In the genomic region with DNA sequence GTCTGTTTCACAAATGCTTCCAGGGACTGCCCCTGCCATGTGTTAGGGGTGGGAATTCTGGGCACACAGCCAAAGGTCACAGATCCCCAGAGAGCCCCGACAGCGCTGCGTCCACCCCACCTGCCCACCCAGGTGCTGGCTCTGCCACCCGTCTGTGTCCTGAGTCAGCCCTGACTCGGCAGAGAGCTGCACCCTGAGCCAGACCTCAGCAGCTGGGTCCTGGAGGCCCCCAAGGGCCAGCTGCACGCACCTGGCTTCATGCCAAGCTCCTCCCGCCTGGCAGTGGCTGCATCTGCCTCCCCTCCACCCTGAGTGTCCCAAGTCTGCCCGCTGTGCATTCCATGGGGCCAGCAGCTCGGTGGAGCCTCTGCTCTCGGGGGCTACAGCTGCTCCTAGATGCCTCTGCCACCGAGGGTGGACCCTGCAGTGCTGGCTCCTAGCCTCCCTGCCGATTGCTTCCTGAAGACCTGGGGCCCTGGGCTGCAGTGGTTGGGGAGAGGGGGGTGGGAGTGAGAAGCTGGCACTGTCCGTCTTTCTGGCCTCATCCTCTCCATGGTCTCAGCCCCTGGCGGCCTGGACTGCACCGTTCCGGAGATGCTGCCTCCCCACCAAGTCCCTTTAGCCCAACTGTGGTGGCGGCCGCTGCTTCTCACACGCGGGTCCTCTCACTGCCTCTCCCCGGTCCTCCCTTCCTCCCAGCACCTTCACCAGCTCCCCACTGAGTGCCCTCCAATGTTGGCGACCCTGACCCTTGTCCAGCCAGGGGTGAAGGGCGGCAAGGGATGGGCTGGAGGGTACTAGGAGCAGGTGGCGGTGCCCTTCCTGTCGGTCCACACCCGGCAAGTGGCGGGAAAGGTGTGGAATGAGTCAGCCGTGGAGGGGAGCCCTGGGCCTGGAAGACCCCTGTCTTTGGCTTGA, we compare ENCODE assay signal across 1 cellular context.
TF ChIP-seq lines count a peak whose summit lies in the region.

No MANE protein-coding gene starts in this region.

TF ChIP-seq in HepG2, 621 proteins besides CTCF, POLR2A, EP300 and RAD21 (continued from another document and continues in another):
- TF ChIP-seq, protein P1, sequence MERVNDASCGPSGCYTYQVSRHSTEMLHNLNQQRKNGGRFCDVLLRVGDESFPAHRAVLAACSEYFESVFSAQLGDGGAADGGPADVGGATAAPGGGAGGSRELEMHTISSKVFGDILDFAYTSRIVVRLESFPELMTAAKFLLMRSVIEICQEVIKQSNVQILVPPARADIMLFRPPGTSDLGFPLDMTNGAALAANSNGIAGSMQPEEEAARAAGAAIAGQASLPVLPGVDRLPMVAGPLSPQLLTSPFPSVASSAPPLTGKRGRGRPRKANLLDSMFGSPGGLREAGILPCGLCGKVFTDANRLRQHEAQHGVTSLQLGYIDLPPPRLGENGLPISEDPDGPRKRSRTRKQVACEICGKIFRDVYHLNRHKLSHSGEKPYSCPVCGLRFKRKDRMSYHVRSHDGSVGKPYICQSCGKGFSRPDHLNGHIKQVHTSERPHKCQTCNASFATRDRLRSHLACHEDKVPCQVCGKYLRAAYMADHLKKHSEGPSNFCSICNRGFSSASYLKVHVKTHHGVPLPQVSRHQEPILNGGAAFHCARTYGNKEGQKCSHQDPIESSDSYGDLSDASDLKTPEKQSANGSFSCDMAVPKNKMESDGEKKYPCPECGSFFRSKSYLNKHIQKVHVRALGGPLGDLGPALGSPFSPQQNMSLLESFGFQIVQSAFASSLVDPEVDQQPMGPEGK (CRISPR knock-in tag; IDR thresholded peaks at IDR 0.05), result peak; percentile 96
- TF ChIP-seq, protein P2, sequence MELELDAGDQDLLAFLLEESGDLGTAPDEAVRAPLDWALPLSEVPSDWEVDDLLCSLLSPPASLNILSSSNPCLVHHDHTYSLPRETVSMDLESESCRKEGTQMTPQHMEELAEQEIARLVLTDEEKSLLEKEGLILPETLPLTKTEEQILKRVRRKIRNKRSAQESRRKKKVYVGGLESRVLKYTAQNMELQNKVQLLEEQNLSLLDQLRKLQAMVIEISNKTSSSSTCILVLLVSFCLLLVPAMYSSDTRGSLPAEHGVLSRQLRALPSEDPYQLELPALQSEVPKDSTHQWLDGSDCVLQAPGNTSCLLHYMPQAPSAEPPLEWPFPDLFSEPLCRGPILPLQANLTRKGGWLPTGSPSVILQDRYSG (CRISPR knock-in tag; IDR thresholded peaks at IDR 0.05), result no peak
- TF ChIP-seq STAT5B (CRISPR knock-in tag; IDR thresholded peaks at IDR 0.05) (no peak), HNRNPH1 (optimal IDR thresholded peaks at IDR 0.05; ENCODE audit: low read depth, low read length) (no peak), ZNF383 (CRISPR knock-in tag; IDR thresholded peaks at IDR 0.05; ENCODE audit: borderline replicate concordance) (0 out of 2 replicates have a peak, but pooled peaks have one; percentile 70), ZNF564 (CRISPR knock-in tag; IDR thresholded peaks at IDR 0.05) (no peak), SMAD3 (CRISPR knock-in tag; IDR thresholded peaks at IDR 0.05) (no peak), ZNF253 (CRISPR knock-in tag; IDR thresholded peaks at IDR 0.05; ENCODE audit: borderline replicate concordance) (no peak), ZNF776 (CRISPR knock-in tag; IDR thresholded peaks at IDR 0.05) (peak; percentile 58; the same call in 1 of the 2 replicates), KMT2B (CRISPR knock-in tag; IDR thresholded peaks at IDR 0.05) (0 out of 2 replicates have a peak, but pooled peaks have one; percentile 36), ZNF282 (IDR thresholded peaks at IDR 0.05; ENCODE audit: partially characterized antibody) (no peak), CBX5 (CRISPR knock-in tag; IDR thresholded peaks at IDR 0.05; ENCODE audit: borderline replicate concordance) (peak; percentile 79; the same call in 1 of the 2 replicates), ZBTB7B (CRISPR knock-in tag; IDR thresholded peaks at IDR 0.05) (peak; percentile 93), ZNF644 (CRISPR knock-in tag; IDR thresholded peaks at IDR 0.05; ENCODE audit: low read depth) (no peak), RFXANK (CRISPR knock-in tag; IDR thresholded peaks at IDR 0.05) (no peak), TCF7 (IDR thresholded peaks at IDR 0.05; ENCODE audit: low read depth) (no peak), ZNF629 (CRISPR knock-in tag; conservative IDR thresholded peaks at IDR 0.05) (no peak; the same call in 1 of the 2 replicates), SKI (IDR thresholded peaks at IDR 0.05; ENCODE audit: partially characterized antibody) (peak; percentile 86), MAZ (IDR thresholded peaks at IDR 0.05; ENCODE audit: borderline replicate concordance, low read depth, low read length) (peak; percentile 84), MAZ (CRISPR knock-in tag; IDR thresholded peaks at IDR 0.05; ENCODE audit: low read depth) (peak; percentile 71; the same call in 1 of the 2 replicates), ZNF749 (CRISPR knock-in tag; IDR thresholded peaks at IDR 0.05; ENCODE audit: borderline replicate concordance) (no peak), TOPORS (CRISPR knock-in tag; IDR thresholded peaks at IDR 0.05) (peak; percentile 54; the same call in 1 of the 2 replicates), HNF4A (CRISPR knock-in tag; IDR thresholded peaks at IDR 0.05) (peak; percentile 82), PAX8 (CRISPR knock-in tag; IDR thresholded peaks at IDR 0.05; ENCODE audit: borderline replicate concordance) (peak; percentile 15; the same call in 1 of the 2 replicates), ZFP36L1 (CRISPR knock-in tag; IDR thresholded peaks at IDR 0.05) (no peak), ZSCAN31 (CRISPR knock-in tag; IDR thresholded peaks at IDR 0.05; ENCODE audit: low read depth) (peak; percentile 81; the same call in 1 of the 2 replicates), SIX4 (CRISPR knock-in tag; IDR thresholded peaks at IDR 0.05) (no peak), ZNF766 (CRISPR knock-in tag; IDR thresholded peaks at IDR 0.05; ENCODE audit: borderline replicate concordance) (no peak), HMG20B (CRISPR knock-in tag; conservative IDR thresholded peaks at IDR 0.05) (peak; percentile 20; the same call in 1 of the 2 replicates), SRY (CRISPR knock-in tag; IDR thresholded peaks at IDR 0.05) (no peak), ZNF841 (CRISPR knock-in tag; IDR thresholded peaks at IDR 0.05; ENCODE audit: borderline replicate concordance) (no peak), HOXA5 (CRISPR knock-in tag; IDR thresholded peaks at IDR 0.05) (no peak), ZNF326 (CRISPR knock-in tag; IDR thresholded peaks at IDR 0.05; ENCODE audit: borderline replicate concordance) (peak; percentile 72; the same call in 1 of the 2 replicates), MZF1 (CRISPR knock-in tag; IDR thresholded peaks at IDR 0.05; ENCODE audit: borderline replicate concordance) (0 out of 2 replicates have a peak, but pooled peaks have one; percentile 59), ZNF563 (CRISPR knock-in tag; IDR thresholded peaks at IDR 0.05) (no peak), THYN1 (CRISPR knock-in tag; IDR thresholded peaks at IDR 0.05; ENCODE audit: borderline replicate concordance, low read depth) (no peak)
- TF ChIP-seq, protein P3, sequence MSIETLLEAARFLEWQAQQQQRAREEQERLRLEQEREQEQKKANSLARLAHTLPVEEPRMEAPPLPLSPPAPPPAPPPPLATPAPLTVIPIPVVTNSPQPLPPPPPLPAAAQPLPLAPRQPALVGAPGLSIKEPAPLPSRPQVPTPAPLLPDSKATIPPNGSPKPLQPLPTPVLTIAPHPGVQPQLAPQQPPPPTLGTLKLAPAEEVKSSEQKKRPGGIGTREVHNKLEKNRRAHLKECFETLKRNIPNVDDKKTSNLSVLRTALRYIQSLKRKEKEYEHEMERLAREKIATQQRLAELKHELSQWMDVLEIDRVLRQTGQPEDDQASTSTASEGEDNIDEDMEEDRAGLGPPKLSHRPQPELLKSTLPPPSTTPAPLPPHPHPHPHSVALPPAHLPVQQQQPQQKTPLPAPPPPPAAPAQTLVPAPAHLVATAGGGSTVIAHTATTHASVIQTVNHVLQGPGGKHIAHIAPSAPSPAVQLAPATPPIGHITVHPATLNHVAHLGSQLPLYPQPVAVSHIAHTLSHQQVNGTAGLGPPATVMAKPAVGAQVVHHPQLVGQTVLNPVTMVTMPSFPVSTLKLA (IDR thresholded peaks at IDR 0.05), result no peak
- TF ChIP-seq, protein P4, sequence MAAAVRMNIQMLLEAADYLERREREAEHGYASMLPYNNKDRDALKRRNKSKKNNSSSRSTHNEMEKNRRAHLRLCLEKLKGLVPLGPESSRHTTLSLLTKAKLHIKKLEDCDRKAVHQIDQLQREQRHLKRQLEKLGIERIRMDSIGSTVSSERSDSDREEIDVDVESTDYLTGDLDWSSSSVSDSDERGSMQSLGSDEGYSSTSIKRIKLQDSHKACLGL (CRISPR knock-in tag; IDR thresholded peaks at IDR 0.05), result peak; percentile 34; the same call in 1 of the 2 replicates
- TF ChIP-seq, protein P5, sequence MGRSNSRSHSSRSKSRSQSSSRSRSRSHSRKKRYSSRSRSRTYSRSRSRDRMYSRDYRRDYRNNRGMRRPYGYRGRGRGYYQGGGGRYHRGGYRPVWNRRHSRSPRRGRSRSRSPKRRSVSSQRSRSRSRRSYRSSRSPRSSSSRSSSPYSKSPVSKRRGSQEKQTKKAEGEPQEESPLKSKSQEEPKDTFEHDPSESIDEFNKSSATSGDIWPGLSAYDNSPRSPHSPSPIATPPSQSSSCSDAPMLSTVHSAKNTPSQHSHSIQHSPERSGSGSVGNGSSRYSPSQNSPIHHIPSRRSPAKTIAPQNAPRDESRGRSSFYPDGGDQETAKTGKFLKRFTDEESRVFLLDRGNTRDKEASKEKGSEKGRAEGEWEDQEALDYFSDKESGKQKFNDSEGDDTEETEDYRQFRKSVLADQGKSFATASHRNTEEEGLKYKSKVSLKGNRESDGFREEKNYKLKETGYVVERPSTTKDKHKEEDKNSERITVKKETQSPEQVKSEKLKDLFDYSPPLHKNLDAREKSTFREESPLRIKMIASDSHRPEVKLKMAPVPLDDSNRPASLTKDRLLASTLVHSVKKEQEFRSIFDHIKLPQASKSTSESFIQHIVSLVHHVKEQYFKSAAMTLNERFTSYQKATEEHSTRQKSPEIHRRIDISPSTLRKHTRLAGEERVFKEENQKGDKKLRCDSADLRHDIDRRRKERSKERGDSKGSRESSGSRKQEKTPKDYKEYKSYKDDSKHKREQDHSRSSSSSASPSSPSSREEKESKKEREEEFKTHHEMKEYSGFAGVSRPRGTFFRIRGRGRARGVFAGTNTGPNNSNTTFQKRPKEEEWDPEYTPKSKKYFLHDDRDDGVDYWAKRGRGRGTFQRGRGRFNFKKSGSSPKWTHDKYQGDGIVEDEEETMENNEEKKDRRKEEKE (IDR thresholded peaks at IDR 0.05), result no peak
- TF ChIP-seq, protein P6, sequence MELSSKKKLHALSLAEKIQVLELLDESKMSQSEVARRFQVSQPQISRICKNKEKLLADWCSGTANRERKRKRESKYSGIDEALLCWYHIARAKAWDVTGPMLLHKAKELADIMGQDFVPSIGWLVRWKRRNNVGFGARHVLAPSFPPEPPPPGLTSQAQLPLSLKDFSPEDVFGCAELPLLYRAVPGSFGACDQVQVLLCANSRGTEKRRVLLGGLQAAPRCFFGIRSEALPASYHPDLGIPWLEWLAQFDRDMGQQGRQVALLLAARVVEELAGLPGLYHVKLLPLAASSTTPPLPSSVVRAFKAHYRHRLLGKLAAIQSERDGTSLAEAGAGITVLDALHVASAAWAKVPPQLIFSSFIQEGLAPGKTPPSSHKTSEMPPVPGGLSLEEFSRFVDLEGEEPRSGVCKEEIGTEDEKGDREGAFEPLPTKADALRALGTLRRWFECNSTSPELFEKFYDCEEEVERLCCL (CRISPR knock-in tag; IDR thresholded peaks at IDR 0.05; ENCODE audit: borderline replicate concordance), result no peak
- TF ChIP-seq, protein P7, sequence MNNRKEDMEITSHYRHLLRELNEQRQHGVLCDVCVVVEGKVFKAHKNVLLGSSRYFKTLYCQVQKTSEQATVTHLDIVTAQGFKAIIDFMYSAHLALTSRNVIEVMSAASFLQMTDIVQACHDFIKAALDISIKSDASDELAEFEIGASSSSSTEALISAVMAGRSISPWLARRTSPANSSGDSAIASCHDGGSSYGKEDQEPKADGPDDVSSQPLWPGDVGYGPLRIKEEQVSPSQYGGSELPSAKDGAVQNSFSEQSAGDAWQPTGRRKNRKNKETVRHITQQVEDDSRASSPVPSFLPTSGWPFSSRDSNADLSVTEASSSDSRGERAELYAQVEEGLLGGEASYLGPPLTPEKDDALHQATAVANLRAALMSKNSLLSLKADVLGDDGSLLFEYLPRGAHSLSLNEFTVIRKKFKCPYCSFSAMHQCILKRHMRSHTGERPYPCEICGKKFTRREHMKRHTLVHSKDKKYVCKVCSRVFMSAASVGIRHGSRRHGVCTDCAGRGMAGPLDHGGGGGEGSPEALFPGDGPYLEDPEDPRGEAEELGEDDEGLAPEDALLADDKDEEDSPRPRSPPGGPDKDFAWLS (CRISPR knock-in tag; IDR thresholded peaks at IDR 0.05; ENCODE audit: borderline replicate concordance), result peak; percentile 59; the same call in 1 of the 2 replicates
- TF ChIP-seq, protein P8, sequence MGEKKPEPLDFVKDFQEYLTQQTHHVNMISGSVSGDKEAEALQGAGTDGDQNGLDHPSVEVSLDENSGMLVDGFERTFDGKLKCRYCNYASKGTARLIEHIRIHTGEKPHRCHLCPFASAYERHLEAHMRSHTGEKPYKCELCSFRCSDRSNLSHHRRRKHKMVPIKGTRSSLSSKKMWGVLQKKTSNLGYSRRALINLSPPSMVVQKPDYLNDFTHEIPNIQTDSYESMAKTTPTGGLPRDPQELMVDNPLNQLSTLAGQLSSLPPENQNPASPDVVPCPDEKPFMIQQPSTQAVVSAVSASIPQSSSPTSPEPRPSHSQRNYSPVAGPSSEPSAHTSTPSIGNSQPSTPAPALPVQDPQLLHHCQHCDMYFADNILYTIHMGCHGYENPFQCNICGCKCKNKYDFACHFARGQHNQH (CRISPR knock-in tag; IDR thresholded peaks at IDR 0.05), result peak; percentile 67; the same call in 1 of the 2 replicates
- TF ChIP-seq, protein P9, sequence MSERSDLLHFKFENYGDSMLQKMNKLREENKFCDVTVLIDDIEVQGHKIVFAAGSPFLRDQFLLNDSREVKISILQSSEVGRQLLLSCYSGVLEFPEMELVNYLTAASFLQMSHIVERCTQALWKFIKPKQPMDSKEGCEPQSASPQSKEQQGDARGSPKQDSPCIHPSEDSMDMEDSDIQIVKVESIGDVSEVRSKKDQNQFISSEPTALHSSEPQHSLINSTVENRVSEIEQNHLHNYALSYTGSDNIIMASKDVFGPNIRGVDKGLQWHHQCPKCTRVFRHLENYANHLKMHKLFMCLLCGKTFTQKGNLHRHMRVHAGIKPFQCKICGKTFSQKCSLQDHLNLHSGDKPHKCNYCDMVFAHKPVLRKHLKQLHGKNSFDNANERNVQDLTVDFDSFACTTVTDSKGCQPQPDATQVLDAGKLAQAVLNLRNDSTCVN (CRISPR knock-in tag; IDR thresholded peaks at IDR 0.05; ENCODE audit: borderline replicate concordance), result peak; percentile 33; the same call in 1 of the 2 replicates
